Comparison of ENCODE assay signal across 18 cellular contexts in the genomic region with DNA sequence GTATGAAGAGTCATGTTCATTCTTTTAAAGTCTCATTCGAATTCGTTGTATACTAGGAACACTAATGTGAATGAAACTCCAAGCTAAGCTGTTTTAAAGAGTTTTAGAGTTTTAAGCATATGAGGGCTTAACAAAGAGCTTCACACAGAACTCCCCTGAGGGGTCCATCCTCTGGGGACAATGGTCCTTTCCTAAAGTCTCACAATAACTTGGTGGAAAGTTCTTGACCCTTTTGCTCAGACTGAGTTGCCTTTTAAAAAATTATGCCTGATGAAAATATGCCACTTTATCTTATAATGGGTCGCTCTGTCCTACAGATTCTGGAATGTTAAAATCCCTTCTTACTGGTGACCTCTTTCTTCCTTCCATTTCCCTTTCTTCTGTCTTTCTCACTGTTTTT.
"Had no signal": no experiment of that assay in that cellular context is flagged by ENCODE, and none has a peak within 500 bp of the region (broad histone marks: within the 10 kb centered on the region; RNA-seq: fewer than 3 reads in every experiment).

No MANE protein-coding gene starts in this region.

- H3K36me3 ChIP-seq: right lobe of liver, uterus had no signal

- H3K4me3 ChIP-seq: coronary artery, lung, mucosa of descending colon, psoas muscle, right lobe of liver, uterus had no signal

- H3K9me3 Mint-ChIP-seq: activated naive CD8-positive, alpha-beta T cell treated with anti-CD3 and anti-CD28 coated beads for 36 hours; activated T-cell treated with anti-CD3 and anti-CD28 coated beads, Interleukin-2, amount 50 U/mL, for 4 hours; immature natural killer cell; natural killer cell; T-helper 2 cell treated with Interferon-gamma antibody and Interleukin-4, amounts not matched to agents 5 μg/mL and 100 μg/mL, for 36 hours had no signal

- H3K27me3 Mint-ChIP-seq: activated CD8-positive, alpha-beta memory T cell treated with anti-CD3 and anti-CD28 coated beads, Interleukin-2, amount 10 ng/mL, durations not matched to agents 7 days and 5 days; activated naive CD8-positive, alpha-beta T cell treated with anti-CD3 and anti-CD28 coated beads for 36 hours had no signal

- H3K9me3 ChIP-seq: mucosa of descending colon, psoas muscle, right lobe of liver, uterus had no signal

- H3K27me3 ChIP-seq: right lobe of liver, uterus had no signal

- H3K4me1 ChIP-seq: right lobe of liver had no signal

- H3K4me1 Mint-ChIP-seq: immature natural killer cell, natural killer cell had no signal

- H3K4me3 Mint-ChIP-seq: activated CD8-positive, alpha-beta memory T cell treated with anti-CD3 and anti-CD28 coated beads, Interleukin-2, amount 10 ng/mL, durations not matched to agents 7 days and 5 days; activated naive CD8-positive, alpha-beta T cell treated with anti-CD3 and anti-CD28 coated beads for 36 hours; activated T-cell treated with anti-CD3 and anti-CD28 coated beads, Interleukin-2, amount 50 U/mL, for 4 hours; immature natural killer cell; natural killer cell; T-helper 2 cell treated with Interferon-gamma antibody and Interleukin-4, amounts not matched to agents 5 μg/mL and 100 μg/mL, for 36 hours had no signal

- DNase-seq: activated CD4-positive, alpha-beta T cell treated with anti-CD3 and anti-CD28 coated beads, Interleukin-2, amount 50 U/mL, for 4 hours; activated CD4-positive, CD25-positive, alpha-beta regulatory T cell treated with anti-CD3 and anti-CD28 coated beads, Interleukin-2, amount 50 U/mL, for 72 hours; activated CD8-positive, alpha-beta memory T cell treated with anti-CD3 and anti-CD28 coated beads, Interleukin-2, amount 10 ng/mL, durations not matched to agents 7 days and 5 days; activated effector memory CD4-positive, alpha-beta T cell treated with anti-CD3 and anti-CD28 coated beads, Interleukin-2, amount 50 U/mL, for 16 hours; activated naive CD8-positive, alpha-beta T cell treated with anti-CD3 and anti-CD28 coated beads for 36 hours; activated T-cell treated with anti-CD3 and anti-CD28 coated beads, Interleukin-2, amount 50 U/mL, for 4 hours; aorta; immature natural killer cell; left cardiac atrium; mucosa of descending colon; natural killer cell; psoas muscle; right lobe of liver; stimulated activated naive CD4-positive, alpha-beta T cell; uterus had no signal

- H3K27ac Mint-ChIP-seq: activated CD8-positive, alpha-beta memory T cell treated with anti-CD3 and anti-CD28 coated beads, Interleukin-2, amount 10 ng/mL, durations not matched to agents 7 days and 5 days; activated naive CD8-positive, alpha-beta T cell treated with anti-CD3 and anti-CD28 coated beads for 36 hours; immature natural killer cell; natural killer cell had no signal

- H3K36me3 Mint-ChIP-seq: activated naive CD8-positive, alpha-beta T cell treated with anti-CD3 and anti-CD28 coated beads for 36 hours; immature natural killer cell; natural killer cell had no signal
